ENCODE assay signal across 8 cellular contexts in genomic region chr6:26033132-26033941, GRCh38. TPM values are rescaled to one million over a fixed set of nuclear protein-coding genes. Genes with fewer than 3 reads are reported as not detected.
DNase-seq lines count a peak whose midpoint lies in the region; ATAC-seq lines count a peak whose summit lies in the region.

No MANE protein-coding gene starts in this region.

- H3K4me1 ChIP-seq in CD4-positive, CD25-positive, alpha-beta regulatory T cell (ENCODE audit: control insufficient read depth, insufficient read depth, low read length, poor library complexity, severe bottlenecking): peaks cover 28% of the 10 kb centered on the region

- peak overlapping the region; percentile 94 to 98 (median 97) for H3K4me3 Mint-ChIP-seq in CD4-positive, CD25-positive, alpha-beta regulatory T cell
- peak overlapping the region; percentile 78 for H3K4me3 Mint-ChIP-seq in dendritic cell treated with granulocyte-macrophage colony-stimulating factor and Interleukin-4, amounts not matched to agents 40 ng/mL and 50 ng/mL, for 4 days

- H3K4me3 ChIP-seq in CD4-positive, CD25-positive, alpha-beta regulatory T cell (ENCODE audit: low read depth, low read length): peak overlapping the region; percentile 93

- no peaks in the 10 kb centered on the region for H3K27me3 Mint-ChIP-seq in CD4-positive, CD25-positive, alpha-beta regulatory T cell
- H3K27me3 Mint-ChIP-seq in dendritic cell treated with granulocyte-macrophage colony-stimulating factor and Interleukin-4, amounts not matched to agents 40 ng/mL and 50 ng/mL, for 4 days: no peaks in the 10 kb centered on the region

- peaks cover 13 to 42% (median 26%) of the 10 kb centered on the region in 4 donors for H3K4me1 Mint-ChIP-seq in CD4-positive, CD25-positive, alpha-beta regulatory T cell
- H3K4me1 Mint-ChIP-seq in dendritic cell treated with granulocyte-macrophage colony-stimulating factor and Interleukin-4, amounts not matched to agents 40 ng/mL and 50 ng/mL, for 4 days (ENCODE audit: low read depth): peaks cover 33% of the 10 kb centered on the region

- H3K27ac Mint-ChIP-seq in CD4-positive, CD25-positive, alpha-beta regulatory T cell: peak overlapping the region; percentile 95 to 99 (median 98)
- peak overlapping the region; percentile 91 for H3K27ac Mint-ChIP-seq in dendritic cell treated with granulocyte-macrophage colony-stimulating factor and Interleukin-4, amounts not matched to agents 40 ng/mL and 50 ng/mL, for 4 days

- no peaks in the 10 kb centered on the region for H3K36me3 Mint-ChIP-seq in CD4-positive, CD25-positive, alpha-beta regulatory T cell
- no peaks in the 10 kb centered on the region for H3K36me3 Mint-ChIP-seq in dendritic cell treated with granulocyte-macrophage colony-stimulating factor and Interleukin-4, amounts not matched to agents 40 ng/mL and 50 ng/mL, for 4 days (ENCODE audit: low read depth)

- no peaks in the 10 kb centered on the region for H3K27me3 ChIP-seq in CD4-positive, CD25-positive, alpha-beta regulatory T cell (ENCODE audit: control insufficient read depth, insufficient read depth, low read length)

- peak; percentile 48 to 96 (median 86) for DNase-seq in CD4-positive, CD25-positive, alpha-beta regulatory T cell
- DNase-seq in NCI-H446 treated with DMSO at 0.1 percent for 48 hours (lab: John Stamatoyannopoulos, UW) (peak; percentile 64), left lobe of liver (ENCODE audit: low spot score) (peak; percentile 75)
- DNase-seq in stimulated activated CD8-positive, alpha-beta memory T cell treated with anti-CD3 and anti-CD28 coated beads, Interleukin-4, amount 100 ng/mL, for 24 hours (ENCODE audit: low read depth): peak; percentile 36

- ATAC-seq in CD4-positive, CD25-positive, alpha-beta regulatory T cell (ENCODE audit: low read depth in 2 of 2): peak; percentile 73 to 76
- ATAC-seq in GM19324 (IDR thresholded peaks at IDR 0.05; ENCODE audit: low FRiP score, unreplicated experiment) (peak; percentile 76), HG03378 (IDR thresholded peaks at IDR 0.05; ENCODE audit: unreplicated experiment) (peak; percentile 62), left lobe of liver (peak; percentile 83)
- ATAC-seq in activated CD4-positive, CD25-positive, alpha-beta regulatory T cell treated with anti-CD3 and anti-CD28 coated beads, Interleukin-2, amount 50 U/mL, for 24 hours: peak; percentile 83 to 85

- H3K9me3 Mint-ChIP-seq in CD4-positive, CD25-positive, alpha-beta regulatory T cell: no peaks in the 10 kb centered on the region
- no peaks in the 10 kb centered on the region for H3K9me3 Mint-ChIP-seq in dendritic cell treated with granulocyte-macrophage colony-stimulating factor and Interleukin-4, amounts not matched to agents 40 ng/mL and 50 ng/mL, for 4 days

- no peaks in the 10 kb centered on the region for H3K36me3 ChIP-seq in CD4-positive, CD25-positive, alpha-beta regulatory T cell (ENCODE audit: control insufficient read depth, insufficient read depth, low read length)

- no peaks in the 10 kb centered on the region for H3K9me3 ChIP-seq in CD4-positive, CD25-positive, alpha-beta regulatory T cell (ENCODE audit: control insufficient read depth in 2 of 2, low read length in 2 of 2)

- peak overlapping the region; percentile 85 for H3K27ac ChIP-seq in CD4-positive, CD25-positive, alpha-beta regulatory T cell (ENCODE audit: insufficient read depth, low read length, poor library complexity, severe bottlenecking)

- intact Hi-C loops in dendritic cell treated with granulocyte-macrophage colony-stimulating factor and Interleukin-4, amounts not matched to agents 40 ng/mL and 50 ng/mL, for 4 days (cut with micrococcal nuclease): loop anchor here (1.0 kb wide), 1 partner anchor 10 kb away; a partner anchor contains a TSS

RNA-seq across cellular contexts. Expression of gene HFE, which starts 53.9 kb away (rescaled TPM):
- 2.6 TPM for total RNA-seq in CD4-positive, CD25-positive, alpha-beta regulatory T cell
- 1 to 10 TPM; 1.2 to 2.5 (median 2.4) TPM for polyA plus RNA-seq in CD4-positive, CD25-positive, alpha-beta regulatory T cell
- total RNA-seq in left lobe of liver: 14.1 TPM

Comparison
In these comparisons a context has a peak if more than half of its experiments do, and no peak if none do; other contexts are left out.
1. Peak in every context shown above with its lines: DNase-seq, ATAC-seq, H3K4me3 ChIP-seq and H3K27ac ChIP-seq.
2. DNase-seq: peak in every context shown above with its lines; median percentile 86 in CD4-positive, CD25-positive, alpha-beta regulatory T cell; 75 in left lobe of liver; 64 in NCI-H446 treated with DMSO at 0.1 percent for 48 hours; 36 in stimulated activated CD8-positive, alpha-beta memory T cell treated with anti-CD3 and anti-CD28 coated beads, Interleukin-4, amount 100 ng/mL, for 24 hours.